ENCODE assay signal across 25 cellular contexts in the genomic region with DNA sequence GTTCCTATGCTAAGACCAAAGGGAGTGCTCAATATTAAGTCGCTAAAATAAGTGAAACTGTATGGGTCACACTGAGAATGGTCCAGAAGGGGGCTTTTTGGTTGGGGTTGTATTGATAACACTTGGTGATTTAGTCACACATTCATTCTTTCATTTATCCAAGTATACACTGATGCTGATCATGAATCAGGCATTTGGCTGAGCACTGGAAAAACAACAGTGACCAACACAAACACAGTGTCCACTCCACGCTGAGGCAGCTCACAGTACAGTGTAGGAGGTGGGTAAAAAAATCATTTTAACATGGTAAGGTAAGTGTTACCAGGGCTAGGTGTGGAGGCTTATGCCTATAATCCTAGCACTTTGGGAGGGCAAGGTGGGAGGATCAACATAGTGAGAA. TPM values are rescaled to one million over a fixed set of nuclear protein-coding genes. Genes with fewer than 3 reads are reported as not detected.
DNase-seq lines count a peak whose midpoint lies in the region; ATAC-seq and TF ChIP-seq lines count a peak whose summit lies in the region.
"Had no signal": no experiment of that assay in that cellular context is flagged by ENCODE, and none has a peak within 500 bp of the region (broad histone marks: within the 10 kb centered on the region; RNA-seq: fewer than 3 reads in every experiment).

No MANE protein-coding gene starts in this region.

- no peaks in the 10 kb centered on the region for H4K20me1 ChIP-seq in PC-3 (ENCODE audit: low read length)

- intact Hi-C loops in Calu3 (cut with micrococcal nuclease; ENCODE audit: unreplicated experiment) = no loop called here
- intact Hi-C loops in PC-3 (cut with micrococcal nuclease) = no loop called here
- intact Hi-C loops in uterus (cut with DNase I; ENCODE audit: low total_unique reads) = loop anchor here (5.0 kb wide), 1 partner anchor 141 kb away; no protein-coding TSS in a partner anchor

- H3K36me3 ChIP-seq in PC-3 (ENCODE audit: low read depth, low read length) (no peaks in the 10 kb centered on the region), uterus (no peaks in the 10 kb centered on the region)

- H3K36me3 Mint-ChIP-seq in Calu3 (ENCODE audit: insufficient read depth, unreplicated experiment) (peaks cover 30% of the 10 kb centered on the region), chondrocyte (ENCODE audit: low read depth) (no peaks in the 10 kb centered on the region), nephron (ENCODE audit: low read depth) (peaks cover 2% of the 10 kb centered on the region)
- H3K36me3 Mint-ChIP-seq: IgD-negative memory B cell had no signal

- peak overlapping the region; percentile 88 for H3K27ac Mint-ChIP-seq in Calu3 (ENCODE audit: unreplicated experiment)
- peak overlapping the region; percentile 91 for H3K27ac Mint-ChIP-seq in chondrocyte (ENCODE audit: unreplicated experiment)
- peak overlapping the region; percentile 24 to 87 (median 53) for H3K27ac Mint-ChIP-seq in nephron
- H3K27ac Mint-ChIP-seq: IgD-negative memory B cell had no signal

- H3K4me3 ChIP-seq in PC-3 (ENCODE audit: low read length) = no peak overlapping the region
- no peak overlapping the region for H3K4me3 ChIP-seq in uterus

- POLR2A ChIA-PET in PC-3 (lab: Charles Lee; ENCODE audit: unreplicated experiment) = no interaction called here

- peaks cover 59% of the 10 kb centered on the region for H3K4me1 ChIP-seq in PC-3 (ENCODE audit: insufficient read depth, low read length)
- H3K4me1 ChIP-seq in uterus = no peaks in the 10 kb centered on the region

- H3F3A ChIP-seq in PC-3 (ENCODE audit: low read length, unreplicated experiment) = peaks cover 2% of the 10 kb centered on the region

- no peak overlapping the region for H3K4me2 ChIP-seq in PC-3 (ENCODE audit: low read length)

- H3K79me2 ChIP-seq in PC-3 (ENCODE audit: low read length) = 0 out of 2 replicates have a peak, but pooled peaks cover 7% of the 10 kb centered on the region

- ATAC-seq in PC-3 = no peak
- ATAC-seq in activated CD4-positive, CD25-positive, alpha-beta regulatory T cell treated with anti-CD3 and anti-CD28 coated beads, Interleukin-2, amount 50 U/mL, for 24 hours = no peak

- H3K27me3 ChIP-seq in PC-3 (ENCODE audit: low read length) (no peaks in the 10 kb centered on the region), uterus (no peaks in the 10 kb centered on the region)

- no peaks in the 10 kb centered on the region for H3K9me2 ChIP-seq in PC-3 (replicated peaks; ENCODE audit: low read length)

- H3K27ac ChIP-seq in PC-3 (ENCODE audit: low read length) (peak overlapping the region; percentile 98), uterus (no peak overlapping the region)
- H3K27ac ChIP-seq: HL-60 had no signal

- H3K4me1 Mint-ChIP-seq in Calu3 (ENCODE audit: low read depth, unreplicated experiment) = peaks cover 61% of the 10 kb centered on the region
- peaks cover 53% of the 10 kb centered on the region for H3K4me1 Mint-ChIP-seq in chondrocyte (ENCODE audit: low read depth)
- no peaks in the 10 kb centered on the region for H3K4me1 Mint-ChIP-seq in nephron

- H3K9me3 Mint-ChIP-seq in Calu3 (ENCODE audit: low read depth, unreplicated experiment) (no peaks in the 10 kb centered on the region), chondrocyte (ENCODE audit: low read depth) (no peaks in the 10 kb centered on the region), nephron (no peaks in the 10 kb centered on the region)
- H3K9me3 Mint-ChIP-seq: IgD-negative memory B cell had no signal

- H3K9ac ChIP-seq in PC-3 (ENCODE audit: low read length) = no peak overlapping the region

- no peak overlapping the region for H3K4me3 Mint-ChIP-seq in Calu3 (ENCODE audit: low read depth, unreplicated experiment)
- H3K4me3 Mint-ChIP-seq in chondrocyte (ENCODE audit: unreplicated experiment) = no peak overlapping the region
- H3K4me3 Mint-ChIP-seq in nephron = no peak overlapping the region
- H3K4me3 Mint-ChIP-seq: IgD-negative memory B cell had no signal

- TF ChIP-seq CTCF in Calu3 (IDR thresholded peaks at IDR 0.05; ENCODE audit: unreplicated experiment) (no peak), PC-3 (conservative IDR thresholded peaks at IDR 0.05; ENCODE audit: low read depth, low read length) (no peak), chondrocyte (IDR thresholded peaks at IDR 0.05) (no peak), nephron (IDR thresholded peaks at IDR 0.05; ENCODE audit: unreplicated experiment in 3 of 3) (no peak), uterus (IDR thresholded peaks at IDR 0.05) (no peak)

- no peak for TF ChIP-seq POLR2A in uterus (IDR thresholded peaks at IDR 0.05)

- BruUV-seq in Calu3 (replicated peaks; lab: Mats Ljungman, UMichigan) (no TSS peak), PC-3 (replicated peaks; lab: Mats Ljungman, UMichigan) (no TSS peak)

- H3K27me3 Mint-ChIP-seq in Calu3 (ENCODE audit: unreplicated experiment) (no peaks in the 10 kb centered on the region), chondrocyte (ENCODE audit: low read depth) (no peaks in the 10 kb centered on the region), nephron (ENCODE audit: low read depth) (peaks cover 14% of the 10 kb centered on the region)
- H3K27me3 Mint-ChIP-seq: IgD-negative memory B cell had no signal

- DNase-seq in Calu3 (no peak), PC-3 (no peak), chondrocyte (ENCODE audit: low spot score) (no peak), uterus (no peak), NCI-H1694 treated with DMSO at 0.1 percent for 48 hours (lab: John Stamatoyannopoulos, UW) (no peak), LoVo (ENCODE audit: low spot score) (no peak)
- DNase-seq: ACHN, AML-193, DMS 273 treated with DMSO at 0.1 percent for 48 hours, DND-41, H7, Kasumi-1, NCI-H1092 treated with DMSO at 0.1 percent for 48 hours, NCI-H146, NCI-H2081 treated with DMSO at 0.1 percent for 48 hours, NCI-H510A, NCI-H748 treated with DMSO at 0.1 percent for 48 hours, SHP77 treated with DMSO at 0.1 percent for 48 hours had no signal

- H3K9me3 ChIP-seq in PC-3 (ENCODE audit: low read length) = no peaks in the 10 kb centered on the region
- no peaks in the 10 kb centered on the region for H3K9me3 ChIP-seq in uterus

- no peak overlapping the region for H2AFZ ChIP-seq in PC-3 (ENCODE audit: low read length)

- CTCF ChIA-PET in Calu3 (lab: Charles Lee) (interaction anchor here (1.2 to 3.5 kb wide), 3 partner anchors 11 to 146 kb away, joined by 3 to 25 read pairs (median 4); a partner anchor contains a TSS), PC-3 (lab: Charles Lee) (interaction anchor here (1.0 kb wide), 1 partner anchor 28 kb away, joined by 4 read pairs; no protein-coding TSS in a partner anchor)

RNA-seq across cellular contexts. Expression of a gene that starts 9.2 kb away (rescaled TPM):
- total RNA-seq in Calu3 (2022) (0.12 TPM in 1 of 2 replicates, not detected in the other), PC-3 (2014; rRNA removed) (0.12 TPM in 1 of 2 replicates, not detected in the other), chondrocyte (not detected in 3 replicates), uterus (not detected)
- total RNA-seq: H7, HT1080, OCI-LY7, RPMI7951 had no signal

RNA-seq across cellular contexts. Expression of a gene that starts 16.9 kb away (rescaled TPM):
- 271 and 317 TPM in 2 replicates for total RNA-seq in Calu3 (2022)
- total RNA-seq in PC-3 (2014; rRNA removed) = 292 and 294 TPM in 2 replicates
- total RNA-seq in chondrocyte = 117 to 125 TPM (median 123 TPM) in 3 replicates
- total RNA-seq in uterus = 10 to 100 TPM; 33.8 to 80.9 (median 66.8) TPM

RNA-seq across cellular contexts. Expression of a gene that starts 23.5 kb away (rescaled TPM):
- total RNA-seq in Calu3 (2022) = 86.8 and 95.4 TPM in 2 replicates
- total RNA-seq in PC-3 (2014; rRNA removed) = 19.5 and 22.7 TPM in 2 replicates
- total RNA-seq in chondrocyte = 89.8 to 94.6 TPM (median 91.5 TPM) in 3 replicates
- 10 to 100 TPM in 3 of 4 donors, 1 to 10 TPM in 1; 8.8 to 67.8 (median 18.1) TPM for total RNA-seq in uterus
